ENCODE assay signal across 1 cellular context in genomic region chr19:7919681-7920519, GRCh38.
TF ChIP-seq lines count a peak whose summit lies in the region.

SNAPC2 (plus strand) TSS chr19:7920338; CDS start chr19:7920367, 29 bp downstream.

TF ChIP-seq in K562, 482 proteins besides CTCF, POLR2A, EP300 and RAD21 (continued from another document and continues in another):
- TF ChIP-seq SIN3A (IDR thresholded peaks at IDR 0.05; ENCODE audit: borderline replicate concordance in 2 of 2, control insufficient read depth in 1 of 2, low read depth in 2 of 2, low read length in 2 of 2) (peak in 1 of 2 experiments; percentile 15; a peak in 1 of 4 replicates), CREB3L1 (IDR thresholded peaks at IDR 0.05; ENCODE audit: borderline replicate concordance, low read depth) (0 out of 2 replicates have a peak, but pooled peaks have one; percentile 20), TFE3 (CRISPR knock-in tag; IDR thresholded peaks at IDR 0.05) (no peak), ZNF639 (CRISPR knock-in tag; conservative IDR thresholded peaks at IDR 0.05 in 1 of 2, IDR thresholded peaks at IDR 0.05 in 1 of 2) (peak in 1 of 2 experiments; percentile 97; a peak in 2 of 4 replicates), ZBTB7A (IDR thresholded peaks at IDR 0.05; ENCODE audit: borderline replicate concordance, control insufficient read depth, low read depth, low read length) (peak; percentile 90), ZBTB26 (CRISPR knock-in tag; IDR thresholded peaks at IDR 0.05) (no peak), ZNF717 (CRISPR knock-in tag; IDR thresholded peaks at IDR 0.05) (no peak), MAFK (IDR thresholded peaks at IDR 0.05; ENCODE audit: low read length) (no peak), ZNF12 (CRISPR knock-in tag; IDR thresholded peaks at IDR 0.05) (0 out of 2 replicates have a peak, but pooled peaks have one; percentile 14), NFATC3 (IDR thresholded peaks at IDR 0.05) (no peak), E2F6 (IDR thresholded peaks at IDR 0.05; ENCODE audit: borderline replicate concordance in 1 of 2, extremely low read depth in 1 of 2, insufficient read depth in 1 of 2, insufficient read length in 1 of 2, low read depth in 1 of 2, low read length in 1 of 2, poor library complexity in 1 of 2, severe bottlenecking in 1 of 2) (peak; percentile 33 to 53), ZNF197 (CRISPR knock-in tag; IDR thresholded peaks at IDR 0.05; ENCODE audit: low read depth) (no peak), TAF15 (IDR thresholded peaks at IDR 0.05; ENCODE audit: low read depth, low read length) (no peak), COPS2 (conservative IDR thresholded peaks at IDR 0.05) (no peak), KLF10 (CRISPR knock-in tag; IDR thresholded peaks at IDR 0.05) (no peak), PTRF (tag; IDR thresholded peaks at IDR 0.05) (0 out of 2 replicates have a peak, but pooled peaks have one; percentile 19), CBX5 (IDR thresholded peaks at IDR 0.05; ENCODE audit: borderline replicate concordance, low read depth) (no peak), ARID3B (CRISPR knock-in tag; IDR thresholded peaks at IDR 0.05; ENCODE audit: borderline replicate concordance) (no peak), MBD1 (CRISPR knock-in tag; IDR thresholded peaks at IDR 0.05) (no peak), GTF2E2 (tag; IDR thresholded peaks at IDR 0.05) (peak; percentile 7; the same call in 1 of the 2 replicates), FOXO4 (CRISPR knock-in tag; IDR thresholded peaks at IDR 0.05) (no peak), PRDM10 (IDR thresholded peaks at IDR 0.05; ENCODE audit: partially characterized antibody) (peak; percentile 6), ZNF224 (CRISPR knock-in tag; IDR thresholded peaks at IDR 0.05) (no peak), TAF9B (IDR thresholded peaks at IDR 0.05; ENCODE audit: partially characterized antibody) (no peak), NFXL1 (CRISPR knock-in tag; IDR thresholded peaks at IDR 0.05) (no peak), NCOA4 (IDR thresholded peaks at IDR 0.05; ENCODE audit: partially characterized antibody) (no peak), MIER1 (IDR thresholded peaks at IDR 0.05; ENCODE audit: low read depth) (0 out of 2 replicates have a peak, but pooled peaks have one; percentile 63), ATF3 (IDR thresholded peaks at IDR 0.05) (no peak), ATF3 (CRISPR knock-in tag; conservative IDR thresholded peaks at IDR 0.05) (0 out of 2 replicates have a peak, but pooled peaks have one; percentile 32), MAFG (tag; conservative IDR thresholded peaks at IDR 0.05) (no peak), ETV6 (IDR thresholded peaks at IDR 0.05; ENCODE audit: borderline replicate concordance in 1 of 2, low read depth in 2 of 2, low read length in 1 of 2) (no peak), ETV6 (CRISPR knock-in tag; IDR thresholded peaks at IDR 0.05; ENCODE audit: borderline replicate concordance) (no peak), CREM (IDR thresholded peaks at IDR 0.05; ENCODE audit: low read depth) (peak; percentile 73; the same call in 1 of the 2 replicates), CHD2 (IDR thresholded peaks at IDR 0.05; ENCODE audit: low read depth, low read length) (peak; percentile 95), FOXA3 (CRISPR knock-in tag; conservative IDR thresholded peaks at IDR 0.05 in 1 of 2, IDR thresholded peaks at IDR 0.05 in 1 of 2) (peak in 1 of 2 experiments; percentile 18; a peak in 1 of 4 replicates), ZBTB17 (CRISPR knock-in tag; IDR thresholded peaks at IDR 0.05) (no peak; the same call in 1 of the 2 replicates), POU5F1 (IDR thresholded peaks at IDR 0.05; ENCODE audit: borderline replicate concordance, low read depth, low read length, partially characterized antibody) (peak; percentile 89), KLF13 (tag; IDR thresholded peaks at IDR 0.05; ENCODE audit: borderline replicate concordance, low read depth) (peak; percentile 56; the same call in 1 of the 2 replicates), ZNF23 (CRISPR knock-in tag; IDR thresholded peaks at IDR 0.05) (no peak), SLC30A9 (CRISPR knock-in tag; IDR thresholded peaks at IDR 0.05) (no peak), ZNF444 (CRISPR knock-in tag; IDR thresholded peaks at IDR 0.05) (no peak), SIX5 (IDR thresholded peaks at IDR 0.05; ENCODE audit: borderline replicate concordance in 1 of 2, insufficient read depth in 1 of 2, low read depth in 1 of 2, low read length in 2 of 2) (no peak), ZNF75A (CRISPR knock-in tag; IDR thresholded peaks at IDR 0.05) (no peak), ZNF384 (IDR thresholded peaks at IDR 0.05; ENCODE audit: low read depth, low read length) (no peak), NFRKB (IDR thresholded peaks at IDR 0.05; ENCODE audit: low read depth) (no peak), ZNF143 (CRISPR knock-in tag; IDR thresholded peaks at IDR 0.05) (no peak), PKNOX1 (IDR thresholded peaks at IDR 0.05) (peak; percentile 4; the same call in 1 of the 2 replicates), HOXB6 (CRISPR knock-in tag; IDR thresholded peaks at IDR 0.05; ENCODE audit: borderline replicate concordance) (no peak), HDAC1 (IDR thresholded peaks at IDR 0.05) (peak in 1 of 2 experiments; percentile 74; a peak in 2 of 4 replicates)
